15 cellular contexts compared by ENCODE assay signal in genomic region chr9:3435732-3436131, GRCh38.
"Had no signal": no experiment of that assay in that cellular context is flagged by ENCODE, and none has a peak within 500 bp of the region (broad histone marks: within the 10 kb centered on the region; RNA-seq: fewer than 3 reads in every experiment).

No MANE protein-coding gene starts in this region.

- H3K4me1 ChIP-seq: colonic mucosa, lower lobe of right lung had no signal

- ATAC-seq: activated T-helper 17 cell treated with anti-CD3 and anti-CD28 coated beads, Interleukin-2, amount 50 U/mL, for 72 hours; lower lobe of right lung; stimulated activated effector memory CD8-positive, alpha-beta T cell treated with anti-CD3 and anti-CD28 coated beads, Interleukin-12 subunit alpha, Interleukin-12 subunit beta, amount 100 ng/mL, for 72 hours; upper lobe of right lung had no signal

- DNase-seq: activated CD4-positive, alpha-beta T cell treated with anti-CD3 and anti-CD28 coated beads, Interleukin-2, amount 50 U/mL, for 4 hours; activated CD4-positive, CD25-positive, alpha-beta regulatory T cell treated with anti-CD3 and anti-CD28 coated beads, Interleukin-2, amount 50 U/mL, for 72 hours; activated naive CD4-positive, alpha-beta T cell treated with anti-CD3 and anti-CD28 coated beads for 36 hours; colonic mucosa; hypothalamus; lower lobe of right lung; ovary; T-helper 9 cell; upper lobe of right lung had no signal

- H3K27me3 ChIP-seq: cardiac muscle cell, colonic mucosa, ovary, upper lobe of right lung had no signal

- H3K9me3 ChIP-seq: colonic mucosa, lower lobe of right lung, ovary, thoracic aorta, upper lobe of right lung had no signal

- H3K36me3 ChIP-seq: cardiac muscle cell, colonic mucosa, lower lobe of right lung, ovary, thoracic aorta, upper lobe of right lung had no signal

- H3K27ac Mint-ChIP-seq: activated naive CD4-positive, alpha-beta T cell treated with anti-CD3 and anti-CD28 coated beads for 36 hours; activated T-helper 17 cell treated with anti-CD3 and anti-CD28 coated beads, Interleukin-2, amount 50 U/mL, for 72 hours; stimulated activated effector memory CD8-positive, alpha-beta T cell treated with anti-CD3 and anti-CD28 coated beads, Interleukin-12 subunit alpha, Interleukin-12 subunit beta, amount 100 ng/mL, for 72 hours had no signal

- H3K4me1 Mint-ChIP-seq: stimulated activated effector memory CD8-positive, alpha-beta T cell treated with anti-CD3 and anti-CD28 coated beads, Interleukin-12 subunit alpha, Interleukin-12 subunit beta, amount 100 ng/mL, for 72 hours had no signal

- H3K4me3 ChIP-seq: cardiac muscle cell, colonic mucosa, lower lobe of right lung, ovary, thoracic aorta, upper lobe of right lung had no signal

- H3K27ac ChIP-seq: cardiac muscle cell, colonic mucosa, lower lobe of right lung, ovary, thoracic aorta, upper lobe of right lung had no signal

- H3K27me3 Mint-ChIP-seq: activated T-helper 17 cell treated with anti-CD3 and anti-CD28 coated beads, Interleukin-2, amount 50 U/mL, for 72 hours had no signal

- H3K4me3 Mint-ChIP-seq: activated naive CD4-positive, alpha-beta T cell treated with anti-CD3 and anti-CD28 coated beads for 36 hours; activated T-helper 17 cell treated with anti-CD3 and anti-CD28 coated beads, Interleukin-2, amount 50 U/mL, for 72 hours; mesothelial cell of epicardium; neural crest cell; stimulated activated effector memory CD8-positive, alpha-beta T cell treated with anti-CD3 and anti-CD28 coated beads, Interleukin-12 subunit alpha, Interleukin-12 subunit beta, amount 100 ng/mL, for 72 hours had no signal

- H3K9me3 Mint-ChIP-seq: activated naive CD4-positive, alpha-beta T cell treated with anti-CD3 and anti-CD28 coated beads for 36 hours; stimulated activated effector memory CD8-positive, alpha-beta T cell treated with anti-CD3 and anti-CD28 coated beads, Interleukin-12 subunit alpha, Interleukin-12 subunit beta, amount 100 ng/mL, for 72 hours had no signal
